18 cellular contexts compared by ENCODE assay signal in the genomic region with DNA sequence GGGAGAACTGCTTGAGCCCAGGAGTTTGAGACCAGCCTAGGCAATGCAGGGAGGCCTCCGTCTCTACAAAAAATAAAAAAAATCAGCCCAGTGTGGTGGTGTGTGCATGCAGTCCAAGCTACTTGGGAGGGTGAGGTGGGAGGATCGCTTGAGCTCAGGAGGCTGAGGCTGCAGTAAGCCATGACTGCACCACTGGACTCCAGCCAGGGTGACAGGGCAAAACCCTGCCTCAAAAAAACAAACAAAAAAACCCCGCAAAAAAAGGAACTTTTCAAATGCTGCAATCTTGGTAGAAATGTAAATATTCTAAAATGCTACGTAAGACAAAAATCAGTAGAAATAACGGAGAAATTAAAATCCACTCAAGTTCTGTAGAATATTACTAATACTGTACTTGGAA.
"Had no signal": no experiment of that assay in that cellular context is flagged by ENCODE, and none has a peak within 500 bp of the region (broad histone marks: within the 10 kb centered on the region; RNA-seq: fewer than 3 reads in every experiment).

No MANE protein-coding gene starts in this region.

- H3K9me3 ChIP-seq: esophagus muscularis mucosa, pancreas, transverse colon had no signal

- H3K36me3 ChIP-seq: breast epithelium had no signal

- H3K4me3 ChIP-seq: breast epithelium, dorsolateral prefrontal cortex, esophagus muscularis mucosa, neural progenitor cell, pancreas, transverse colon had no signal

- H3K4me3 Mint-ChIP-seq: activated CD4-positive, alpha-beta memory T cell treated with anti-CD3 and anti-CD28 coated beads, Interleukin-2, amount 10 ng/mL, durations not matched to agents 7 days and 5 days; activated naive CD8-positive, alpha-beta T cell treated with anti-CD3 and anti-CD28 coated beads for 36 hours; neural progenitor cell; stimulated activated memory B cell treated with anti-CD40 and anti-IgM and Interleukin-4, amounts not matched to agents 10 μg/mL and 1 μg/mL and 100 μg/mL, for 72 hours had no signal

- H3K27me3 ChIP-seq: breast epithelium, dorsolateral prefrontal cortex, esophagus muscularis mucosa, neural progenitor cell, pancreas, transverse colon had no signal

- H3K4me1 Mint-ChIP-seq: activated CD4-positive, alpha-beta memory T cell treated with anti-CD3 and anti-CD28 coated beads, Interleukin-2, amount 10 ng/mL, durations not matched to agents 7 days and 5 days; neural progenitor cell; stimulated activated memory B cell treated with anti-CD40 and anti-IgM and Interleukin-4, amounts not matched to agents 10 μg/mL and 1 μg/mL and 100 μg/mL, for 72 hours had no signal

- H3K27me3 Mint-ChIP-seq: activated CD4-positive, alpha-beta memory T cell treated with anti-CD3 and anti-CD28 coated beads, Interleukin-2, amount 10 ng/mL, durations not matched to agents 7 days and 5 days; activated naive CD8-positive, alpha-beta T cell treated with anti-CD3 and anti-CD28 coated beads for 36 hours; stimulated activated memory B cell treated with anti-CD40 and anti-IgM and Interleukin-4, amounts not matched to agents 10 μg/mL and 1 μg/mL and 100 μg/mL, for 72 hours had no signal

- H3K27ac Mint-ChIP-seq: activated CD4-positive, alpha-beta memory T cell treated with anti-CD3 and anti-CD28 coated beads, Interleukin-2, amount 10 ng/mL, durations not matched to agents 7 days and 5 days; activated naive CD8-positive, alpha-beta T cell treated with anti-CD3 and anti-CD28 coated beads for 36 hours; neural progenitor cell; stimulated activated memory B cell treated with anti-CD40 and anti-IgM and Interleukin-4, amounts not matched to agents 10 μg/mL and 1 μg/mL and 100 μg/mL, for 72 hours had no signal

- DNase-seq: activated CD4-positive, alpha-beta memory T cell treated with anti-CD3 and anti-CD28 coated beads, Interleukin-2, amount 10 ng/mL, durations not matched to agents 7 days and 5 days; activated gamma-delta T cell; activated naive CD8-positive, alpha-beta T cell treated with anti-CD3 and anti-CD28 coated beads for 36 hours; activated T-cell treated with anti-CD3 and anti-CD28 coated beads, Interleukin-2, amount 50 U/mL, for 48 hours; anterior cingulate cortex; dorsolateral prefrontal cortex; foreskin fibroblast; islet precursor cell; midbrain; small intestine; T1000; transverse colon had no signal

- H3K9me3 Mint-ChIP-seq: neural progenitor cell had no signal

- ATAC-seq: pancreas; stimulated activated memory B cell treated with anti-CD40 and anti-IgM and Interleukin-4, amounts not matched to agents 10 μg/mL and 1 μg/mL and 100 μg/mL, for 72 hours had no signal

- H3K27ac ChIP-seq: breast epithelium, esophagus muscularis mucosa, neural progenitor cell, pancreas, transverse colon, VCaP had no signal

- H3K4me1 ChIP-seq: breast epithelium, esophagus muscularis mucosa, neural progenitor cell, pancreas, transverse colon had no signal
